Comparison of ENCODE assay signal across 14 cellular contexts in genomic region chr20:10619427-10619826, GRCh38. TPM values are rescaled to one million over a fixed set of nuclear protein-coding genes. Genes with fewer than 3 reads are reported as not detected.
DNase-seq lines count a peak whose midpoint lies in the region; ATAC-seq, FAIRE-seq and TF ChIP-seq lines count a peak whose summit lies in the region.
"Had no signal": no experiment of that assay in that cellular context is flagged by ENCODE, and none has a peak within 500 bp of the region (broad histone marks: within the 10 kb centered on the region; RNA-seq: fewer than 3 reads in every experiment).

No MANE protein-coding gene starts in this region.

- no peaks in the 10 kb centered on the region for H4K20me1 ChIP-seq in keratinocyte (ENCODE audit: control insufficient read depth, extremely low read depth, insufficient read depth, low read length)

- no peak overlapping the region for H3K4me3 Mint-ChIP-seq in stimulated activated naive B cell treated with anti-CD40 and anti-IgM and Interleukin-4, amounts not matched to agents 10 μg/mL and 1 μg/mL and 100 μg/mL, for 72 hours

- no peak overlapping the region for H3K4me3 ChIP-seq in A673 (ENCODE audit: low read depth, low read length, poor library complexity, severe bottlenecking)
- H3K4me3 ChIP-seq in keratinocyte (ENCODE audit: control insufficient read depth in 2 of 3, extremely low read depth in 1 of 3, insufficient read depth in 2 of 3, low read depth in 1 of 3, low read length in 3 of 3): peak overlapping the region in 1 of 3 experiments; percentile 32
- no peak overlapping the region for H3K4me3 ChIP-seq in aorta (ENCODE audit: low read length in 2 of 2)
- H3K4me3 ChIP-seq: lower lobe of right lung, upper lobe of left lung had no signal

- 27 to 35% methylated on average over 3 of the region's 3 CpGs for WGBS in aorta, 2 donors

- H2AFZ ChIP-seq in keratinocyte (ENCODE audit: control insufficient read depth, low read length): no peak overlapping the region

- POLR2A ChIA-PET in A673 (lab: Charles Lee; ENCODE audit: low non-redundant PET): no interaction called here

- CTCF ChIA-PET in A673 (lab: Charles Lee): no interaction called here

- no peaks in the 10 kb centered on the region for H3K9me1 ChIP-seq in keratinocyte (ENCODE audit: control insufficient read depth, extremely low read depth, insufficient read depth, low read length)

- H3K4me2 ChIP-seq in keratinocyte (ENCODE audit: control insufficient read depth, extremely low read depth, insufficient read depth, low read depth, low read length): peak overlapping the region; percentile 82

- H3K79me2 ChIP-seq in keratinocyte (ENCODE audit: control insufficient read depth, insufficient read depth, low read length): no peaks in the 10 kb centered on the region

- no peaks in the 10 kb centered on the region for H3K4me1 Mint-ChIP-seq in stimulated activated naive B cell treated with anti-CD40 and anti-IgM and Interleukin-4, amounts not matched to agents 10 μg/mL and 1 μg/mL and 100 μg/mL, for 72 hours

- H3K27me3 Mint-ChIP-seq in stimulated activated naive B cell treated with anti-CD40 and anti-IgM and Interleukin-4, amounts not matched to agents 10 μg/mL and 1 μg/mL and 100 μg/mL, for 72 hours: no peaks in the 10 kb centered on the region

- peaks cover 0 to 1% of the 10 kb centered on the region in 2 donors for H3K9me3 Mint-ChIP-seq in stimulated activated naive B cell treated with anti-CD40 and anti-IgM and Interleukin-4, amounts not matched to agents 10 μg/mL and 1 μg/mL and 100 μg/mL, for 72 hours

- H3K9me3 ChIP-seq in A673 (ENCODE audit: low read depth, low read length, poor library complexity, severe bottlenecking) (no peaks in the 10 kb centered on the region), keratinocyte (ENCODE audit: control insufficient read depth, low read depth, low read length) (no peaks in the 10 kb centered on the region), aorta (ENCODE audit: control insufficient read depth, low read length) (no peaks in the 10 kb centered on the region)
- H3K9me3 ChIP-seq: lower lobe of right lung, upper lobe of left lung had no signal

- no peak overlapping the region for H3K27ac Mint-ChIP-seq in stimulated activated naive B cell treated with anti-CD40 and anti-IgM and Interleukin-4, amounts not matched to agents 10 μg/mL and 1 μg/mL and 100 μg/mL, for 72 hours

- DNase-seq in A673 (ENCODE audit: low spot score) (peak; percentile 81), HT1080 (ENCODE audit: low read depth) (peak; percentile 84), astrocyte of the hippocampus (ENCODE audit: low read depth, low spot score) (peak; percentile 93), keratinocyte (ENCODE audit: low read depth, low spot score) (no peak), aorta (no peak), NCI-H524 (lab: John Stamatoyannopoulos, UW) (no peak)
- no peak for DNase-seq in stimulated activated naive B cell treated with anti-CD40 and anti-IgM and Interleukin-4, amounts not matched to agents 10 μg/mL and 1 μg/mL and 100 μg/mL, for 72 hours
- DNase-seq: lower lobe of right lung, upper lobe of left lung had no signal

- FAIRE-seq in keratinocyte (lab: Jason Lieb, UNC): peak; percentile 88
- FAIRE-seq: colon, GM18507 had no signal

- peak overlapping the region; percentile 69 for H3K9ac ChIP-seq in keratinocyte (ENCODE audit: control insufficient read depth, extremely low read depth, insufficient read depth, low read length)

- BruUV-seq in A673 (replicated peaks; lab: Mats Ljungman, UMichigan): no TSS peak

- H3K36me3 ChIP-seq in A673 (ENCODE audit: insufficient read depth, low read length, poor library complexity, severe bottlenecking): no peaks in the 10 kb centered on the region
- no peaks in the 10 kb centered on the region for H3K36me3 ChIP-seq in keratinocyte (ENCODE audit: control insufficient read depth in 2 of 2, extremely low read depth in 1 of 2, insufficient read depth in 2 of 2, low read length in 2 of 2)
- H3K36me3 ChIP-seq in aorta (ENCODE audit: control insufficient read depth in 1 of 2, insufficient read depth in 2 of 2, low read length in 1 of 2): no peaks in the 10 kb centered on the region
- H3K36me3 ChIP-seq: lower lobe of right lung, upper lobe of left lung had no signal

- H3K36me3 Mint-ChIP-seq in stimulated activated naive B cell treated with anti-CD40 and anti-IgM and Interleukin-4, amounts not matched to agents 10 μg/mL and 1 μg/mL and 100 μg/mL, for 72 hours: peaks cover 29 to 54% of the 10 kb centered on the region in 2 donors

- H3K27ac ChIP-seq in A673 (ENCODE audit: low read depth, low read length, poor library complexity, severe bottlenecking) (peak overlapping the region; percentile 43), keratinocyte (ENCODE audit: control insufficient read depth, insufficient read depth, low read length) (peak overlapping the region; percentile 92), aorta (ENCODE audit: low read depth in 1 of 2, low read length in 2 of 2) (no peak overlapping the region)
- H3K27ac ChIP-seq: C4-2B, lower lobe of right lung, upper lobe of left lung had no signal

- H3K4me1 ChIP-seq in A673 (ENCODE audit: insufficient read depth, low read length, poor library complexity, severe bottlenecking) (peaks cover 16% of the 10 kb centered on the region), keratinocyte (ENCODE audit: control insufficient read depth, extremely low read depth, insufficient read depth, low read length) (peaks cover 44% of the 10 kb centered on the region), aorta (ENCODE audit: control insufficient read depth in 1 of 2, insufficient read depth in 2 of 2, low read length in 2 of 2) (peaks cover 0 to 3% of the 10 kb centered on the region in 2 donors)
- H3K4me1 ChIP-seq: lower lobe of right lung, upper lobe of left lung had no signal

- ATAC-seq in HG03457 (IDR thresholded peaks at IDR 0.05; ENCODE audit: unreplicated experiment): no peak
- no peak for ATAC-seq in aorta (ENCODE audit: low FRiP score)
- no peak for ATAC-seq in stimulated activated naive B cell treated with anti-CD40 and anti-IgM and Interleukin-4, amounts not matched to agents 10 μg/mL and 1 μg/mL and 100 μg/mL, for 72 hours (replicated peaks)
- ATAC-seq: Right ventricle myocardium inferior had no signal

- no peak for TF ChIP-seq CTCF in A673 (conservative IDR thresholded peaks at IDR 0.05; ENCODE audit: low read depth, low read length)
- TF ChIP-seq CTCF in keratinocyte (optimal IDR thresholded peaks at IDR 0.05 in 1 of 3, IDR thresholded peaks at IDR 0.05 in 1 of 3, conservative IDR thresholded peaks at IDR 0.05 in 1 of 3; ENCODE audit: extremely low read depth in 1 of 3, insufficient read depth in 2 of 3, low read length in 3 of 3): no peak

- H3K27me3 ChIP-seq in A673 (replicated peaks; ENCODE audit: insufficient read depth, low read depth, low read length, poor library complexity): no peaks in the 10 kb centered on the region
- H3K27me3 ChIP-seq in keratinocyte (ENCODE audit: control insufficient read depth, extremely low read depth, insufficient read depth, low read length): no peaks in the 10 kb centered on the region
- no peaks in the 10 kb centered on the region for H3K27me3 ChIP-seq in aorta (ENCODE audit: control insufficient read depth in 1 of 2, insufficient read depth in 2 of 2, low read length in 1 of 2)
- H3K27me3 ChIP-seq: upper lobe of left lung had no signal

- intact Hi-C loops in A673 (cut with micrococcal nuclease; ENCODE audit: unreplicated experiment): no loop called here
- intact Hi-C loops in aorta (cut with DNase I): no loop called here

- dilution Hi-C loops in keratinocyte (cut with MboI; ENCODE audit: extremely low pct_ligation_motif_present, low sequenced_read_pairs): no loop called here

RNA-seq across cellular contexts. Expression of gene JAG1, which starts 54.4 kb away (rescaled TPM):
- total RNA-seq in A673 (2021) (42.9 and 57.5 TPM in 2 replicates), aorta (100 to 1,000 TPM; 133 to 226 TPM)
- 42.8 and 43.6 TPM in 2 replicates for total RNA-seq in HT1080 (2014; rRNA removed; shearing (Covaris generic))
- 21.1 and 27.6 TPM in 2 replicates for polyA plus RNA-seq in HT1080 (2015; cell fraction: cytosol; rRNA removed)
- polyA plus RNA-seq in HT1080 (2015; cell fraction: nucleus; rRNA removed): 194 and 216 TPM in 2 replicates
- polyA plus RNA-seq in keratinocyte (82.1 to 117 TPM (median 84.2 TPM) in 3 replicates), aorta (100 to 1,000 TPM in 1 of 2 donors, 10 to 100 TPM in 1; 22.4 to 166 TPM)
- polyA plus RNA-seq in keratinocyte (2011; ENCODE audit: low read depth): 69.6 TPM
- polyA plus RNA-seq in keratinocyte (2011; cell fraction: cytosol; rRNA removed): 27.6 and 29.1 TPM in 2 replicates
- 356 and 357 TPM in 2 replicates for polyA plus RNA-seq in keratinocyte (2011; cell fraction: nucleus; rRNA removed)
- polyA plus RNA-seq in keratinocyte (2012; ENCODE audit: low replicate concordance): 37.1 and 115 TPM in 2 replicates
- polyA minus RNA-seq in keratinocyte: 306 to 390 TPM (median 389 TPM) in 3 replicates
- polyA minus RNA-seq in keratinocyte (2011; cell fraction: cytosol; rRNA and poly(A)+ RNA removed): 89.8 TPM
- 497 and 766 TPM in 2 replicates for polyA minus RNA-seq in keratinocyte (2011; cell fraction: nucleus; rRNA and poly(A)+ RNA removed)

Comparison
In these comparisons a context has a peak if more than half of its experiments do, and no peak if none do; other contexts are left out.
1. DNase-seq: peak in A673 (single experiment), HT1080 (single experiment) and astrocyte of the hippocampus (single experiment); none in keratinocyte (single experiment), aorta (0 of 2), stimulated activated naive B cell treated with anti-CD40 and anti-IgM and Interleukin-4, amounts not matched to agents 10 μg/mL and 1 μg/mL and 100 μg/mL, for 72 hours (single experiment) and NCI-H524 (0 of 2).
2. H3K27ac ChIP-seq: peak in A673 (single experiment) and keratinocyte (single experiment); none in aorta (0 of 2).